Comparison of ENCODE assay signal across 19 cellular contexts in genomic region chr17:71458322-71458721, GRCh38.
DNase-seq lines count a peak whose midpoint lies in the region; ATAC-seq and TF ChIP-seq lines count a peak whose summit lies in the region.
"Had no signal": no experiment of that assay in that cellular context is flagged by ENCODE, and none has a peak within 500 bp of the region (broad histone marks: within the 10 kb centered on the region; RNA-seq: fewer than 3 reads in every experiment).

No MANE protein-coding gene starts in this region.

- H3K27ac Mint-ChIP-seq in mesothelial cell of epicardium: peak overlapping the region; percentile 86
- H3K27ac Mint-ChIP-seq in naive thymus-derived CD8-positive, alpha-beta T cell: no peak overlapping the region
- H3K27ac Mint-ChIP-seq: B cell, CD14-positive monocyte had no signal

- H3K4me3 Mint-ChIP-seq in mesothelial cell of epicardium: no peak overlapping the region
- H3K4me3 Mint-ChIP-seq in naive thymus-derived CD8-positive, alpha-beta T cell: no peak overlapping the region
- H3K4me3 Mint-ChIP-seq: B cell, CD14-positive monocyte had no signal

- H3K4me3 ChIP-seq in GM12865 (ENCODE audit: low read depth, low read length): no peak overlapping the region
- H3K4me3 ChIP-seq in epithelial cell of esophagus (ENCODE audit: low read length): no peak overlapping the region
- H3K4me3 ChIP-seq: A549 had no signal

- DNase-seq in GM12865 (ENCODE audit: low read depth) (peak; percentile 21), LHCN-M2 (ENCODE audit: low read depth) (peak; percentile 7), epithelial cell of esophagus (ENCODE audit: low read depth) (peak; percentile 96), mesothelial cell of epicardium (ENCODE audit: low spot score in 2 of 2, unreplicated experiment in 2 of 2) (no peak)
- DNase-seq in naive thymus-derived CD8-positive, alpha-beta T cell: no peak
- no peak for DNase-seq in activated CD4-positive, alpha-beta T cell treated with anti-CD3 and anti-CD28 coated beads for 1 hour
- no peak for DNase-seq in activated naive CD4-positive, alpha-beta T cell treated with Interleukin-2 at 50 U/mL for 16 hours
- DNase-seq: DMS53, GDM1, NCI-H1694, NCI-H2081, NCI-H446, NCI-H526 treated with DMSO at 0.1 percent for 48 hours, PC-3, RPMI8226 had no signal

- peaks cover 19% of the 10 kb centered on the region for H3K4me1 Mint-ChIP-seq in mesothelial cell of epicardium
- H3K4me1 Mint-ChIP-seq in naive thymus-derived CD8-positive, alpha-beta T cell: no peaks in the 10 kb centered on the region
- H3K4me1 Mint-ChIP-seq: B cell, CD14-positive monocyte had no signal

- H3K9me3 Mint-ChIP-seq in mesothelial cell of epicardium: peaks cover 9% of the 10 kb centered on the region
- H3K9me3 Mint-ChIP-seq in naive thymus-derived CD8-positive, alpha-beta T cell: peaks cover 0 to 11% (median 3%) of the 10 kb centered on the region in 9 donors
- H3K9me3 Mint-ChIP-seq: CD14-positive monocyte had no signal

- POLR2A ChIA-PET in naive thymus-derived CD8-positive, alpha-beta T cell (lab: Charles Lee): no interaction called here

- ATAC-seq in naive thymus-derived CD8-positive, alpha-beta T cell: no peak
- ATAC-seq: A549, HCT116, PC-3 had no signal

- TF ChIP-seq CTCF in GM12865 (IDR thresholded peaks at IDR 0.05; ENCODE audit: insufficient read depth, low read depth, low read length, missing control alignments) (no peak), epithelial cell of esophagus (IDR thresholded peaks at IDR 0.05; ENCODE audit: insufficient read depth, low read depth, low read length, missing control alignments) (no peak), mesothelial cell of epicardium (IDR thresholded peaks at IDR 0.05; ENCODE audit: unreplicated experiment) (no peak)

- H3K27me3 Mint-ChIP-seq in mesothelial cell of epicardium (ENCODE audit: low read depth): no peaks in the 10 kb centered on the region
- H3K27me3 Mint-ChIP-seq in naive thymus-derived CD8-positive, alpha-beta T cell: peaks cover 0 to 10% (median 2%) of the 10 kb centered on the region in 5 donors
- H3K27me3 Mint-ChIP-seq: B cell had no signal

- H3K36me3 Mint-ChIP-seq in mesothelial cell of epicardium: peaks cover 4% of the 10 kb centered on the region
- no peaks in the 10 kb centered on the region for H3K36me3 Mint-ChIP-seq in naive thymus-derived CD8-positive, alpha-beta T cell
- H3K36me3 Mint-ChIP-seq: CD14-positive monocyte had no signal

Comparison
In these comparisons a context has a peak if more than half of its experiments do, and no peak if none do; other contexts are left out.
1. DNase-seq: peak in GM12865 (single experiment), LHCN-M2 (single experiment) and epithelial cell of esophagus (single experiment); none in mesothelial cell of epicardium (0 of 2), naive thymus-derived CD8-positive, alpha-beta T cell (0 of 10), activated CD4-positive, alpha-beta T cell treated with anti-CD3 and anti-CD28 coated beads for 1 hour (single experiment) and activated naive CD4-positive, alpha-beta T cell treated with Interleukin-2 at 50 U/mL for 16 hours (single experiment).